ENCODE assay signal across 3 cellular contexts in genomic region chr17:81885454-81885853, GRCh38.
TF ChIP-seq lines count a peak whose summit lies in the region.

No MANE protein-coding gene starts in this region.

TF ChIP-seq in SK-N-SH, 30 proteins besides CTCF, POLR2A, EP300 and RAD21 (continued from another document):
- TF ChIP-seq, protein P1, sequence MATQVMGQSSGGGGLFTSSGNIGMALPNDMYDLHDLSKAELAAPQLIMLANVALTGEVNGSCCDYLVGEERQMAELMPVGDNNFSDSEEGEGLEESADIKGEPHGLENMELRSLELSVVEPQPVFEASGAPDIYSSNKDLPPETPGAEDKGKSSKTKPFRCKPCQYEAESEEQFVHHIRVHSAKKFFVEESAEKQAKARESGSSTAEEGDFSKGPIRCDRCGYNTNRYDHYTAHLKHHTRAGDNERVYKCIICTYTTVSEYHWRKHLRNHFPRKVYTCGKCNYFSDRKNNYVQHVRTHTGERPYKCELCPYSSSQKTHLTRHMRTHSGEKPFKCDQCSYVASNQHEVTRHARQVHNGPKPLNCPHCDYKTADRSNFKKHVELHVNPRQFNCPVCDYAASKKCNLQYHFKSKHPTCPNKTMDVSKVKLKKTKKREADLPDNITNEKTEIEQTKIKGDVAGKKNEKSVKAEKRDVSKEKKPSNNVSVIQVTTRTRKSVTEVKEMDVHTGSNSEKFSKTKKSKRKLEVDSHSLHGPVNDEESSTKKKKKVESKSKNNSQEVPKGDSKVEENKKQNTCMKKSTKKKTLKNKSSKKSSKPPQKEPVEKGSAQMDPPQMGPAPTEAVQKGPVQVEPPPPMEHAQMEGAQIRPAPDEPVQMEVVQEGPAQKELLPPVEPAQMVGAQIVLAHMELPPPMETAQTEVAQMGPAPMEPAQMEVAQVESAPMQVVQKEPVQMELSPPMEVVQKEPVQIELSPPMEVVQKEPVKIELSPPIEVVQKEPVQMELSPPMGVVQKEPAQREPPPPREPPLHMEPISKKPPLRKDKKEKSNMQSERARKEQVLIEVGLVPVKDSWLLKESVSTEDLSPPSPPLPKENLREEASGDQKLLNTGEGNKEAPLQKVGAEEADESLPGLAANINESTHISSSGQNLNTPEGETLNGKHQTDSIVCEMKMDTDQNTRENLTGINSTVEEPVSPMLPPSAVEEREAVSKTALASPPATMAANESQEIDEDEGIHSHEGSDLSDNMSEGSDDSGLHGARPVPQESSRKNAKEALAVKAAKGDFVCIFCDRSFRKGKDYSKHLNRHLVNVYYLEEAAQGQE (IDR thresholded peaks at IDR 0.05; ENCODE audit: low read depth, low read length): no peak
- TF ChIP-seq ELF1 (IDR thresholded peaks at IDR 0.05): no peak
- TF ChIP-seq GATA2 (CRISPR knock-in tag; IDR thresholded peaks at IDR 0.05): no peak
- no peak for TF ChIP-seq POLR2AphosphoS5 (IDR thresholded peaks at IDR 0.05; ENCODE audit: low read depth, low read length)
- TF ChIP-seq TCF12 (IDR thresholded peaks at IDR 0.05): no peak
- no peak for TF ChIP-seq GABPA (IDR thresholded peaks at IDR 0.05; ENCODE audit: low read depth)
- TF ChIP-seq FOSL2 (IDR thresholded peaks at IDR 0.05; ENCODE audit: borderline replicate concordance, low read depth): no peak
- TF ChIP-seq IRF3 (IDR thresholded peaks at IDR 0.05; ENCODE audit: low read depth, low read length): no peak
- TF ChIP-seq MEF2A (IDR thresholded peaks at IDR 0.05; ENCODE audit: borderline replicate concordance, low read depth): no peak
- TF ChIP-seq RCOR1 (IDR thresholded peaks at IDR 0.05; ENCODE audit: low read length): no peak
- no peak for TF ChIP-seq NFIC (IDR thresholded peaks at IDR 0.05; ENCODE audit: borderline replicate concordance)
- no peak for TF ChIP-seq TAF1 (IDR thresholded peaks at IDR 0.05; ENCODE audit: borderline replicate concordance, low read depth, low read length)
- no peak for TF ChIP-seq ZBTB33 (IDR thresholded peaks at IDR 0.05; ENCODE audit: borderline replicate concordance, low read depth)

TF ChIP-seq in SK-N-SH treated with all-trans-retinoic acid at 6 μM for 48 hours, 23 proteins besides CTCF, POLR2A, EP300 and RAD21 (continued from another document):
- TF ChIP-seq CREB5 (CRISPR knock-in tag; IDR thresholded peaks at IDR 0.05; ENCODE audit: low read depth) (no peak), POU6F1 (CRISPR knock-in tag; IDR thresholded peaks at IDR 0.05; ENCODE audit: borderline replicate concordance, low read depth) (no peak), ZFP3 (CRISPR knock-in tag; IDR thresholded peaks at IDR 0.05) (no peak), ZNF8 (CRISPR knock-in tag; IDR thresholded peaks at IDR 0.05) (no peak), PATZ1 (CRISPR knock-in tag; IDR thresholded peaks at IDR 0.05; ENCODE audit: borderline replicate concordance) (no peak), GLIS3 (CRISPR knock-in tag; IDR thresholded peaks at IDR 0.05) (no peak), PPARA (CRISPR knock-in tag; IDR thresholded peaks at IDR 0.05; ENCODE audit: borderline replicate concordance) (no peak), BACH2 (CRISPR knock-in tag; IDR thresholded peaks at IDR 0.05; ENCODE audit: borderline replicate concordance) (no peak), RARB (CRISPR knock-in tag; IDR thresholded peaks at IDR 0.05) (no peak), OSR1 (CRISPR knock-in tag; IDR thresholded peaks at IDR 0.05) (no peak), ARNTL (CRISPR knock-in tag; IDR thresholded peaks at IDR 0.05; ENCODE audit: borderline replicate concordance, low read depth) (no peak), ISL1 (CRISPR knock-in tag; IDR thresholded peaks at IDR 0.05) (no peak), SNAI2 (CRISPR knock-in tag; IDR thresholded peaks at IDR 0.05) (no peak)
- TF ChIP-seq, protein P2, sequence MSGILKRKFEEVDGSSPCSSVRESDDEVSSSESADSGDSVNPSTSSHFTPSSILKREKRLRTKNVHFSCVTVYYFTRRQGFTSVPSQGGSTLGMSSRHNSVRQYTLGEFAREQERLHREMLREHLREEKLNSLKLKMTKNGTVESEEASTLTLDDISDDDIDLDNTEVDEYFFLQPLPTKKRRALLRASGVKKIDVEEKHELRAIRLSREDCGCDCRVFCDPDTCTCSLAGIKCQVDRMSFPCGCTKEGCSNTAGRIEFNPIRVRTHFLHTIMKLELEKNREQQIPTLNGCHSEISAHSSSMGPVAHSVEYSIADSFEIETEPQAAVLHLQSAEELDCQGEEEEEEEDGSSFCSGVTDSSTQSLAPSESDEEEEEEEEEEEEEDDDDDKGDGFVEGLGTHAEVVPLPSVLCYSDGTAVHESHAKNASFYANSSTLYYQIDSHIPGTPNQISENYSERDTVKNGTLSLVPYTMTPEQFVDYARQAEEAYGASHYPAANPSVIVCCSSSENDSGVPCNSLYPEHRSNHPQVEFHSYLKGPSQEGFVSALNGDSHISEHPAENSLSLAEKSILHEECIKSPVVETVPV (CRISPR knock-in tag; IDR thresholded peaks at IDR 0.05): no peak

TF ChIP-seq in HEK293, 187 proteins besides CTCF, POLR2A, EP300 and RAD21 (continued from another document):
- TF ChIP-seq ZNF510 (tag by site-specific recombination; IDR thresholded peaks at IDR 0.05; ENCODE audit: insufficient replicate concordance) (no peak), ATF2 (tag by site-specific recombination; IDR thresholded peaks at IDR 0.05; ENCODE audit: low read depth) (peak; percentile 67; the same call in 1 of the 2 replicates), ZNF629 (tag by site-specific recombination; IDR thresholded peaks at IDR 0.05) (peak; percentile 39; the same call in 1 of the 2 replicates), ZNF221 (tag by site-specific recombination; IDR thresholded peaks at IDR 0.05; ENCODE audit: borderline replicate concordance) (no peak)
TF ChIP-seq in HEK293: peak in this region for 5.
